Comparison of ENCODE assay signal across 11 cellular contexts in genomic region chr15:83973816-83974215, GRCh38.
A peak's percentile ranks its signal among the peaks of the same experiment; 100 is the strongest.
DNase-seq lines count a peak whose midpoint lies in the region; ATAC-seq and TF ChIP-seq lines count a peak whose summit lies in the region.
"Had no signal": no experiment of that assay in that cellular context is flagged by ENCODE, and none has a peak within 500 bp of the region (broad histone marks: within the 10 kb centered on the region; RNA-seq: fewer than 3 reads in every experiment).

No MANE protein-coding gene starts in this region.

- no peak overlapping the region for H3K27ac ChIP-seq in OCI-LY1 (ENCODE audit: low read depth, low read length, poor library complexity, severe bottlenecking)
- H3K27ac ChIP-seq in upper lobe of left lung: no peak overlapping the region
- H3K27ac ChIP-seq in Peyer's patch: no peak overlapping the region
- H3K27ac ChIP-seq: pancreas had no signal

- no peaks in the 10 kb centered on the region; the same call in 1 of the 2 replicates for H3K27me3 ChIP-seq in OCI-LY1 (ENCODE audit: insufficient read depth, low read length)
- H3K27me3 ChIP-seq in upper lobe of left lung: no peaks in the 10 kb centered on the region
- no peaks in the 10 kb centered on the region for H3K27me3 ChIP-seq in Peyer's patch
- H3K27me3 ChIP-seq: pancreas had no signal

- DNase-seq in Calu3: peak; percentile 22
- DNase-seq in glutamatergic neuron: no peak
- no peak for DNase-seq in upper lobe of left lung
- DNase-seq in Peyer's patch: no peak
- DNase-seq: NCI-H1436 treated with DMSO at 0.1 percent for 48 hours had no signal

- TF ChIP-seq EP300 in upper lobe of left lung (IDR thresholded peaks at IDR 0.05): no peak

- H3K27ac Mint-ChIP-seq in Calu3 (ENCODE audit: unreplicated experiment) (no peak overlapping the region), glutamatergic neuron (ENCODE audit: unreplicated experiment) (no peak overlapping the region)
- H3K27ac Mint-ChIP-seq: T-helper 2 cell treated with Interferon-gamma antibody and Interleukin-4, amounts not matched to agents 5 μg/mL and 100 μg/mL, for 36 hours had no signal

- TF ChIP-seq CTCF in Calu3 (IDR thresholded peaks at IDR 0.05; ENCODE audit: unreplicated experiment) (peak; percentile 33), OCI-LY1 (IDR thresholded peaks at IDR 0.05; ENCODE audit: low read length) (peak; percentile 56), glutamatergic neuron (IDR thresholded peaks at IDR 0.05; ENCODE audit: partially characterized antibody, unreplicated experiment) (peak; percentile 8), upper lobe of left lung (IDR thresholded peaks at IDR 0.05) (no peak), Peyer's patch (IDR thresholded peaks at IDR 0.05) (no peak)

- H3K4me2 ChIP-seq in OCI-LY1 (ENCODE audit: low read length): no peak overlapping the region

- ATAC-seq in GM19455 (IDR thresholded peaks at IDR 0.05; ENCODE audit: unreplicated experiment) (peak; percentile 66), upper lobe of left lung (ENCODE audit: low FRiP score in 2 of 2) (no peak), GM19328 (IDR thresholded peaks at IDR 0.05; ENCODE audit: unreplicated experiment) (no peak), GM18873 (IDR thresholded peaks at IDR 0.05; ENCODE audit: low FRiP score, unreplicated experiment) (no peak)

- BruUV-seq in Calu3 (replicated peaks; lab: Mats Ljungman, UMichigan): no TSS peak

- H3K4me3 ChIP-seq in OCI-LY1 (ENCODE audit: low read depth, low read length, poor library complexity, severe bottlenecking): no peak overlapping the region
- no peak overlapping the region for H3K4me3 ChIP-seq in upper lobe of left lung
- H3K4me3 ChIP-seq in Peyer's patch: no peak overlapping the region
- H3K4me3 ChIP-seq: pancreas had no signal

- no peaks in the 10 kb centered on the region for H3K36me3 ChIP-seq in OCI-LY1 (ENCODE audit: insufficient read depth, low read length)
- no peaks in the 10 kb centered on the region for H3K36me3 ChIP-seq in upper lobe of left lung
- no peaks in the 10 kb centered on the region for H3K36me3 ChIP-seq in Peyer's patch
- H3K36me3 ChIP-seq: pancreas had no signal

- H3K4me1 ChIP-seq in OCI-LY1 (ENCODE audit: insufficient read depth, low read length, severe bottlenecking) (no peaks in the 10 kb centered on the region), upper lobe of left lung (no peaks in the 10 kb centered on the region), Peyer's patch (no peaks in the 10 kb centered on the region)

- intact Hi-C loops in Calu3 (cut with micrococcal nuclease; ENCODE audit: unreplicated experiment): no loop called here

- H3K36me3 Mint-ChIP-seq in Calu3 (ENCODE audit: insufficient read depth, unreplicated experiment) (no peaks in the 10 kb centered on the region), glutamatergic neuron (ENCODE audit: unreplicated experiment) (peaks cover 23% of the 10 kb centered on the region)

- no peak overlapping the region for H3K4me3 Mint-ChIP-seq in Calu3 (ENCODE audit: low read depth, unreplicated experiment)
- H3K4me3 Mint-ChIP-seq in glutamatergic neuron (ENCODE audit: unreplicated experiment): no peak overlapping the region
- H3K4me3 Mint-ChIP-seq: T-helper 2 cell treated with Interferon-gamma antibody and Interleukin-4, amounts not matched to agents 5 μg/mL and 100 μg/mL, for 36 hours had no signal

- no peaks in the 10 kb centered on the region for H3K9me2 ChIP-seq in OCI-LY1 (ENCODE audit: low read depth, low read length)

- no peaks in the 10 kb centered on the region for H3K79me2 ChIP-seq in OCI-LY1 (ENCODE audit: insufficient read depth, low read length)

- CTCF ChIA-PET in Calu3 (lab: Charles Lee): interaction anchor here (0.9 kb wide), 1 partner anchor 10 kb away, joined by 3 read pairs; no protein-coding TSS in a partner anchor

- H3F3A ChIP-seq in OCI-LY1 (ENCODE audit: insufficient read depth, low read length): no peaks in the 10 kb centered on the region

- H3K9me3 ChIP-seq in OCI-LY1 (ENCODE audit: low read length) (no peaks in the 10 kb centered on the region), upper lobe of left lung (no peaks in the 10 kb centered on the region), Peyer's patch (no peaks in the 10 kb centered on the region)
- H3K9me3 ChIP-seq: pancreas had no signal

- H2AFZ ChIP-seq in OCI-LY1 (ENCODE audit: low read length): no peak overlapping the region

- H3K9me3 Mint-ChIP-seq in Calu3 (ENCODE audit: low read depth, unreplicated experiment): peaks cover 13% of the 10 kb centered on the region
- H3K9me3 Mint-ChIP-seq in glutamatergic neuron (ENCODE audit: unreplicated experiment): peaks cover 3% of the 10 kb centered on the region

- no peaks in the 10 kb centered on the region for H3K4me1 Mint-ChIP-seq in Calu3 (ENCODE audit: low read depth, unreplicated experiment)
- H3K4me1 Mint-ChIP-seq in glutamatergic neuron (ENCODE audit: low read depth, unreplicated experiment): no peaks in the 10 kb centered on the region

- no peaks in the 10 kb centered on the region for H4K20me1 ChIP-seq in OCI-LY1 (ENCODE audit: insufficient read depth, low read length)

- peaks cover 19% of the 10 kb centered on the region for H3K27me3 Mint-ChIP-seq in Calu3 (ENCODE audit: unreplicated experiment)
- no peaks in the 10 kb centered on the region for H3K27me3 Mint-ChIP-seq in glutamatergic neuron (ENCODE audit: unreplicated experiment)

- 77 to 78% methylated on average over 3 of the region's 3 CpGs for WGBS in upper lobe of left lung, 2 donors

- no peak for TF ChIP-seq POLR2A in upper lobe of left lung (IDR thresholded peaks at IDR 0.05)
- TF ChIP-seq POLR2A in Peyer's patch (IDR thresholded peaks at IDR 0.05): no peak

- no peak overlapping the region for H3K9ac ChIP-seq in OCI-LY1 (ENCODE audit: low read length)

Comparison
In these comparisons a context has a peak if more than half of its experiments do, and no peak if none do; other contexts are left out.
1. CTCF ChIP-seq: peak in Calu3 (single experiment), OCI-LY1 (single experiment) and glutamatergic neuron (single experiment); none in upper lobe of left lung (0 of 6) and Peyer's patch (0 of 6).